In genomic region chr4:92359481-92359880, GRCh38 we compare ENCODE assay signal across 20 cellular contexts. TPM values are rescaled to one million over a fixed set of nuclear protein-coding genes. Genes with fewer than 3 reads are reported as not detected.
DNase-seq lines count a peak whose midpoint lies in the region; ATAC-seq, FAIRE-seq and TF ChIP-seq lines count a peak whose summit lies in the region.
"Had no signal": no experiment of that assay in that cellular context is flagged by ENCODE, and none has a peak within 500 bp of the region (broad histone marks: within the 10 kb centered on the region; RNA-seq: fewer than 3 reads in every experiment).

No MANE protein-coding gene starts in this region.

- H3K9me3 Mint-ChIP-seq in neural progenitor cell: no peaks in the 10 kb centered on the region
- no peaks in the 10 kb centered on the region for H3K9me3 Mint-ChIP-seq in activated naive CD8-positive, alpha-beta T cell treated with anti-CD3 and anti-CD28 coated beads, Interleukin-2, amount 50 U/mL, for 24 hours

- H3K4me1 ChIP-seq in neural progenitor cell: no peaks in the 10 kb centered on the region
- H3K4me1 ChIP-seq: BLaER1 had no signal

- no peaks in the 10 kb centered on the region for H3K4me1 Mint-ChIP-seq in neural progenitor cell
- no peaks in the 10 kb centered on the region for H3K4me1 Mint-ChIP-seq in activated naive CD8-positive, alpha-beta T cell treated with anti-CD3 and anti-CD28 coated beads, Interleukin-2, amount 50 U/mL, for 24 hours
- H3K4me1 Mint-ChIP-seq: CD8-positive, alpha-beta memory T cell had no signal

- H2AFZ ChIP-seq in neural progenitor cell (replicated peaks): peak overlapping the region; percentile 58

- no peak overlapping the region for H3K4me3 ChIP-seq in neural progenitor cell
- H3K4me3 ChIP-seq: BLaER1 had no signal

- DNase-seq in NCI-H2029 treated with DMSO at 0.1 percent for 48 hours (lab: John Stamatoyannopoulos, UW) (peak; percentile 9), NCI-H2029 (lab: John Stamatoyannopoulos, UW) (no peak), NCI-H446 (lab: John Stamatoyannopoulos, UW) (peak; percentile 25 to 67), cerebellar cortex (ENCODE audit: low spot score) (peak; percentile 92), neural progenitor cell (ENCODE audit: low spot score) (no peak), RCC 7860 (ENCODE audit: low spot score) (no peak)
- DNase-seq in activated naive CD8-positive, alpha-beta T cell treated with anti-CD3 and anti-CD28 coated beads, Interleukin-2, amount 50 U/mL, for 24 hours: no peak
- DNase-seq: 8988T; CD8-positive, alpha-beta memory T cell; DMS153; KG1; NCI-H1092; NCI-H1930; NCI-H774; SIG-M5 had no signal

- H4K20me1 ChIP-seq in neural progenitor cell (ENCODE audit: low read depth): no peaks in the 10 kb centered on the region
- H4K20me1 ChIP-seq: BLaER1 had no signal

- no peaks in the 10 kb centered on the region for H3K36me3 ChIP-seq in neural progenitor cell
- H3K36me3 ChIP-seq: BLaER1 had no signal

- H3K27me3 Mint-ChIP-seq in neural progenitor cell (ENCODE audit: insufficient read depth, low read depth): no peaks in the 10 kb centered on the region
- H3K27me3 Mint-ChIP-seq in activated naive CD8-positive, alpha-beta T cell treated with anti-CD3 and anti-CD28 coated beads, Interleukin-2, amount 50 U/mL, for 24 hours: no peaks in the 10 kb centered on the region
- H3K27me3 Mint-ChIP-seq: CD8-positive, alpha-beta memory T cell had no signal

- H3K4me3 Mint-ChIP-seq in neural progenitor cell: no peak overlapping the region
- no peak overlapping the region for H3K4me3 Mint-ChIP-seq in activated naive CD8-positive, alpha-beta T cell treated with anti-CD3 and anti-CD28 coated beads, Interleukin-2, amount 50 U/mL, for 24 hours
- H3K4me3 Mint-ChIP-seq: CD8-positive, alpha-beta memory T cell had no signal

- H3K36me3 Mint-ChIP-seq in neural progenitor cell: no peaks in the 10 kb centered on the region
- no peaks in the 10 kb centered on the region for H3K36me3 Mint-ChIP-seq in activated naive CD8-positive, alpha-beta T cell treated with anti-CD3 and anti-CD28 coated beads, Interleukin-2, amount 50 U/mL, for 24 hours (ENCODE audit: low read depth)
- H3K36me3 Mint-ChIP-seq: CD8-positive, alpha-beta memory T cell had no signal

- H3K4me2 ChIP-seq in neural progenitor cell: no peak overlapping the region
- H3K4me2 ChIP-seq: BLaER1 had no signal

- no peak overlapping the region for H3K9ac ChIP-seq in neural progenitor cell
- H3K9ac ChIP-seq: BLaER1 had no signal

- no peaks in the 10 kb centered on the region for H3K27me3 ChIP-seq in neural progenitor cell
- H3K27me3 ChIP-seq: BLaER1 had no signal

- H3K9me3 ChIP-seq in neural progenitor cell (ENCODE audit: low read depth): no peaks in the 10 kb centered on the region
- H3K9me3 ChIP-seq: BLaER1 had no signal

- TF ChIP-seq CTCF in neural progenitor cell (IDR thresholded peaks at IDR 0.05): no peak

- H3K27ac ChIP-seq in neural progenitor cell: no peak overlapping the region
- H3K27ac ChIP-seq: BLaER1 had no signal

- no peaks in the 10 kb centered on the region for H3K79me2 ChIP-seq in neural progenitor cell (ENCODE audit: low read depth)

- no peak for FAIRE-seq in RCC 7860 (lab: Jason Lieb, UNC)
- FAIRE-seq: G401.6, GM12891, GM19239 had no signal

- no peaks in the 10 kb centered on the region for H3F3A ChIP-seq in neural progenitor cell (ENCODE audit: low read depth)

- ATAC-seq in HG03432 (IDR thresholded peaks at IDR 0.05; ENCODE audit: unreplicated experiment): no peak
- no peak for ATAC-seq in activated naive CD8-positive, alpha-beta T cell treated with anti-CD3 and anti-CD28 coated beads, Interleukin-2, amount 50 U/mL, for 24 hours

- no peak overlapping the region for H3K27ac Mint-ChIP-seq in neural progenitor cell
- no peak overlapping the region for H3K27ac Mint-ChIP-seq in activated naive CD8-positive, alpha-beta T cell treated with anti-CD3 and anti-CD28 coated beads, Interleukin-2, amount 50 U/mL, for 24 hours
- H3K27ac Mint-ChIP-seq: CD8-positive, alpha-beta memory T cell had no signal

RNA-seq across cellular contexts. Expression of gene GRID2, which starts 55.7 kb away (rescaled TPM):
- total RNA-seq in neural progenitor cell (ENCODE audit: low replicate concordance): 0.17 and 0.74 TPM in 2 replicates
- total RNA-seq: CD8-positive, alpha-beta memory T cell had no signal

Comparison
In these comparisons a context has a peak if more than half of its experiments do, and no peak if none do; other contexts are left out.
1. DNase-seq: peak in NCI-H2029 treated with DMSO at 0.1 percent for 48 hours (single experiment), NCI-H446 (2 of 2) and cerebellar cortex (single experiment); none in NCI-H2029 (single experiment), neural progenitor cell (single experiment), RCC 7860 (single experiment) and activated naive CD8-positive, alpha-beta T cell treated with anti-CD3 and anti-CD28 coated beads, Interleukin-2, amount 50 U/mL, for 24 hours (single experiment).